Comparison of ENCODE assay signal across 39 cellular contexts in genomic region chr3:155052470-155052869, GRCh38. TPM values are rescaled to one million over a fixed set of nuclear protein-coding genes. Genes with fewer than 3 reads are reported as not detected.
"Had no signal": no experiment of that assay in that cellular context is flagged by ENCODE, and none has a peak within 500 bp of the region (broad histone marks: within the 10 kb centered on the region; RNA-seq: fewer than 3 reads in every experiment).

No MANE protein-coding gene starts in this region.

- H3K36me3 Mint-ChIP-seq: activated naive CD4-positive, alpha-beta T cell treated with anti-CD3 and anti-CD28 coated beads, Interleukin-2, amount 10 ng/mL, durations not matched to agents 7 days and 5 days; activated naive CD4-positive, alpha-beta T cell treated with anti-CD3 and anti-CD28 coated beads, Interleukin-2, amount 50 U/mL, for 24 hours; activated naive CD8-positive, alpha-beta T cell; activated naive CD8-positive, alpha-beta T cell treated with anti-CD3 and anti-CD28 coated beads for 36 hours; activated naive CD8-positive, alpha-beta T cell treated with anti-CD3 and anti-CD28 coated beads, Interleukin-2, amount 10 ng/mL, durations not matched to agents 7 days and 5 days; brain had no signal

- H3K4me1 ChIP-seq: adrenal gland, ascending aorta, body of pancreas, breast epithelium had no signal

- H3K4me1 Mint-ChIP-seq: activated naive CD4-positive, alpha-beta T cell treated with anti-CD3 and anti-CD28 coated beads, Interleukin-2, amount 10 ng/mL, durations not matched to agents 7 days and 5 days; activated naive CD4-positive, alpha-beta T cell treated with anti-CD3 and anti-CD28 coated beads, Interleukin-2, amount 50 U/mL, for 24 hours; activated naive CD8-positive, alpha-beta T cell treated with anti-CD3 and anti-CD28 coated beads for 36 hours; activated naive CD8-positive, alpha-beta T cell treated with anti-CD3 and anti-CD28 coated beads, Interleukin-2, amount 10 ng/mL, durations not matched to agents 7 days and 5 days; activated naive CD8-positive, alpha-beta T cell treated with anti-CD3 and anti-CD28 coated beads, Interleukin-2, amount 50 U/mL, for 24 hours; activated T-helper 17 cell treated with anti-CD3 and anti-CD28 coated beads, Interleukin-2, amount 50 U/mL, for 72 hours; brain; central memory CD8-positive, alpha-beta T cell had no signal

- ATAC-seq: activated naive CD4-positive, alpha-beta T cell treated with anti-CD3 and anti-CD28 coated beads, Interleukin-2, amount 50 U/mL, for 72 hours; activated naive CD8-positive, alpha-beta T cell treated with anti-CD3 and anti-CD28 coated beads, Interleukin-2, amount 50 U/mL, for 24 hours; activated T-cell treated with anti-CD3 and anti-CD28 coated beads, Interleukin-2, amount 50 U/mL, for 4 hours; activated T-cell treated with anti-CD3 and anti-CD28 coated beads, Interleukin-2, amount 50 U/mL, for 72 hours; activated T-helper 17 cell treated with anti-CD3 and anti-CD28 coated beads, Interleukin-2, amount 50 U/mL, for 72 hours; body of pancreas had no signal

- FAIRE-seq: astrocyte, bronchial epithelial cell had no signal

- H3K27me3 ChIP-seq: adrenal gland, ascending aorta, body of pancreas, brain microvascular endothelial cell, breast epithelium, cardiac muscle cell had no signal

- H3K4me3 Mint-ChIP-seq: activated naive CD4-positive, alpha-beta T cell treated with anti-CD3 and anti-CD28 coated beads for 36 hours; activated naive CD4-positive, alpha-beta T cell treated with anti-CD3 and anti-CD28 coated beads, Interleukin-2, amount 10 ng/mL, durations not matched to agents 7 days and 5 days; activated naive CD4-positive, alpha-beta T cell treated with anti-CD3 and anti-CD28 coated beads, Interleukin-2, amount 50 U/mL, for 24 hours; activated naive CD8-positive, alpha-beta T cell; activated naive CD8-positive, alpha-beta T cell treated with anti-CD3 and anti-CD28 coated beads for 36 hours; activated naive CD8-positive, alpha-beta T cell treated with anti-CD3 and anti-CD28 coated beads, Interleukin-2, amount 10 ng/mL, durations not matched to agents 7 days and 5 days; activated naive CD8-positive, alpha-beta T cell treated with anti-CD3 and anti-CD28 coated beads, Interleukin-2, amount 50 U/mL, for 24 hours; activated T-cell treated with anti-CD3 and anti-CD28 coated beads, Interleukin-2, amount 50 U/mL, for 24 hours; activated T-cell treated with anti-CD3 and anti-CD28 coated beads, Interleukin-2, amount 50 U/mL, for 4 hours; activated T-cell treated with anti-CD3 and anti-CD28 coated beads, Interleukin-2, amount 50 U/mL, for 72 hours; activated T-helper 1 cell treated with anti-CD3 and anti-CD28 coated beads, Interleukin-12 subunit alpha, Interleukin-12 subunit beta, Interleukin-2, Interleukin-4 antibody, amounts not matched to agents 30 ng/mL and 10 ng/mL and 1 ng/mL, durations not matched to agents 14 hours and 24 hours and 36 hours; activated T-helper 17 cell treated with anti-CD3 and anti-CD28 coated beads, Interleukin-2, amount 50 U/mL, for 72 hours; brain; central memory CD8-positive, alpha-beta T cell had no signal

- H3K36me3 ChIP-seq: adrenal gland, ascending aorta, brain microvascular endothelial cell, breast epithelium, cardiac muscle cell had no signal

- H3K27ac Mint-ChIP-seq: activated naive CD4-positive, alpha-beta T cell treated with anti-CD3 and anti-CD28 coated beads for 36 hours; activated naive CD4-positive, alpha-beta T cell treated with anti-CD3 and anti-CD28 coated beads, Interleukin-2, amount 10 ng/mL, durations not matched to agents 7 days and 5 days; activated naive CD4-positive, alpha-beta T cell treated with anti-CD3 and anti-CD28 coated beads, Interleukin-2, amount 50 U/mL, for 24 hours; activated naive CD4-positive, alpha-beta T cell treated with anti-CD3 and anti-CD28 coated beads, Interleukin-2, amount 50 U/mL, for 72 hours; activated naive CD8-positive, alpha-beta T cell; activated naive CD8-positive, alpha-beta T cell treated with anti-CD3 and anti-CD28 coated beads for 36 hours; activated naive CD8-positive, alpha-beta T cell treated with anti-CD3 and anti-CD28 coated beads, Interleukin-2, amount 10 ng/mL, durations not matched to agents 7 days and 5 days; activated naive CD8-positive, alpha-beta T cell treated with anti-CD3 and anti-CD28 coated beads, Interleukin-2, amount 50 U/mL, for 24 hours; activated T-cell treated with anti-CD3 and anti-CD28 coated beads, Interleukin-2, amount 50 U/mL, for 24 hours; activated T-cell treated with anti-CD3 and anti-CD28 coated beads, Interleukin-2, amount 50 U/mL, for 72 hours; activated T-helper 1 cell treated with anti-CD3 and anti-CD28 coated beads, Interleukin-12 subunit alpha, Interleukin-12 subunit beta, Interleukin-2, Interleukin-4 antibody, amounts not matched to agents 30 ng/mL and 10 ng/mL and 1 ng/mL, durations not matched to agents 14 hours and 24 hours and 36 hours; activated T-helper 17 cell treated with anti-CD3 and anti-CD28 coated beads, Interleukin-2, amount 50 U/mL, for 72 hours; activated T-helper 2 cell treated with anti-CD3 and anti-CD28 coated beads, Interferon-gamma antibody, Interleukin-2, Interleukin-4, amounts not matched to agents 10 μg/mL and 5 μg/mL and 100 μg/mL, durations not matched to agents 14 hours and 24 hours and 36 hours; brain had no signal

- H3K27ac ChIP-seq: adrenal gland, ascending aorta, body of pancreas, brain microvascular endothelial cell, breast epithelium, cardiac muscle cell had no signal

- H3K4me3 ChIP-seq: adrenal gland, ascending aorta, body of pancreas, breast epithelium, cardiac muscle cell had no signal

- H3K9me3 ChIP-seq: adrenal gland, ascending aorta, body of pancreas had no signal

- DNase-seq: activated effector memory CD4-positive, alpha-beta T cell treated with anti-CD3 and anti-CD28 coated beads, Interleukin-2, amount 50 U/mL, for 16 hours; activated effector memory CD4-positive, alpha-beta T cell treated with Interleukin-2 at 50 U/mL for 16 hours; activated gamma-delta T cell; activated gamma-delta T cell treated with Interleukin-2 at 50 U/mL for 16 hours; activated naive CD4-positive, alpha-beta T cell; activated naive CD4-positive, alpha-beta T cell treated with anti-CD3 and anti-CD28 coated beads for 36 hours; activated naive CD4-positive, alpha-beta T cell treated with anti-CD3 and anti-CD28 coated beads, Interleukin-2, amount 10 ng/mL, durations not matched to agents 7 days and 5 days; activated naive CD4-positive, alpha-beta T cell treated with anti-CD3 and anti-CD28 coated beads, Interleukin-2, amount 50 U/mL, for 16 hours; activated naive CD4-positive, alpha-beta T cell treated with Interleukin-2 at 50 U/mL for 16 hours; activated naive CD8-positive, alpha-beta T cell treated with anti-CD3 and anti-CD28 coated beads for 36 hours; activated naive CD8-positive, alpha-beta T cell treated with anti-CD3 and anti-CD28 coated beads, Interleukin-2, amount 10 ng/mL, durations not matched to agents 7 days and 5 days; activated naive CD8-positive, alpha-beta T cell treated with anti-CD3 and anti-CD28 coated beads, Interleukin-2, amount 50 U/mL, for 24 hours; activated T-cell treated with anti-CD3 and anti-CD28 coated beads, Interleukin-2, amount 50 U/mL, for 24 hours; activated T-cell treated with anti-CD3 and anti-CD28 coated beads, Interleukin-2, amount 50 U/mL, for 4 hours; activated T-cell treated with anti-CD3 and anti-CD28 coated beads, Interleukin-2, amount 50 U/mL, for 48 hours; activated T-cell treated with anti-CD3 and anti-CD28 coated beads, Interleukin-2, amount 50 U/mL, for 72 hours; adrenal gland; amniotic stem cell; amygdala; anterior cingulate cortex; aorta; body of pancreas; brain microvascular endothelial cell; caudate nucleus; central memory CD4-positive, alpha-beta T cell; cerebellar nuclear complex had no signal

- H3K27me3 Mint-ChIP-seq: activated naive CD4-positive, alpha-beta T cell treated with anti-CD3 and anti-CD28 coated beads, Interleukin-2, amount 10 ng/mL, durations not matched to agents 7 days and 5 days; activated naive CD4-positive, alpha-beta T cell treated with anti-CD3 and anti-CD28 coated beads, Interleukin-2, amount 50 U/mL, for 24 hours; activated naive CD8-positive, alpha-beta T cell; activated naive CD8-positive, alpha-beta T cell treated with anti-CD3 and anti-CD28 coated beads for 36 hours; activated naive CD8-positive, alpha-beta T cell treated with anti-CD3 and anti-CD28 coated beads, Interleukin-2, amount 10 ng/mL, durations not matched to agents 7 days and 5 days; activated naive CD8-positive, alpha-beta T cell treated with anti-CD3 and anti-CD28 coated beads, Interleukin-2, amount 50 U/mL, for 24 hours; activated T-cell treated with anti-CD3 and anti-CD28 coated beads, Interleukin-2, amount 50 U/mL, for 24 hours; activated T-helper 17 cell treated with anti-CD3 and anti-CD28 coated beads, Interleukin-2, amount 50 U/mL, for 72 hours; brain; central memory CD8-positive, alpha-beta T cell had no signal

RNA-seq across cellular contexts. Expression of gene MME, which starts 27.6 kb away (rescaled TPM):
- total RNA-seq: activated naive CD4-positive, alpha-beta T cell treated with anti-CD3 and anti-CD28 coated beads for 36 hours; activated naive CD4-positive, alpha-beta T cell treated with anti-CD3 and anti-CD28 coated beads, Interleukin-2, amount 50 U/mL, for 72 hours; activated naive CD8-positive, alpha-beta T cell treated with anti-CD3 and anti-CD28 coated beads for 36 hours; activated T-cell treated with anti-CD3 and anti-CD28 coated beads, Interleukin-2, amount 50 U/mL, for 72 hours; activated T-helper 1 cell treated with anti-CD3 and anti-CD28 coated beads, Interleukin-12 subunit alpha, Interleukin-12 subunit beta, Interleukin-2, Interleukin-4 antibody, amounts not matched to agents 30 ng/mL and 10 ng/mL and 1 ng/mL, durations not matched to agents 14 hours and 24 hours and 36 hours; activated T-helper 17 cell treated with anti-CD3 and anti-CD28 coated beads, Interleukin-2, amount 50 U/mL, for 72 hours; activated T-helper 2 cell treated with anti-CD3 and anti-CD28 coated beads, Interferon-gamma antibody, Interleukin-2, Interleukin-4, amounts not matched to agents 10 μg/mL and 5 μg/mL and 100 μg/mL, durations not matched to agents 14 hours and 24 hours and 36 hours had no signal
